16 cellular contexts compared by ENCODE assay signal in genomic region chr14:72876710-72877063, GRCh38.
"Had no signal": no experiment of that assay in that cellular context is flagged by ENCODE, and none has a peak within 500 bp of the region (broad histone marks: within the 10 kb centered on the region; RNA-seq: fewer than 3 reads in every experiment).

No MANE protein-coding gene starts in this region.

- DNase-seq: activated CD4-positive, alpha-beta T cell treated with anti-CD3 and anti-CD28 coated beads for 36 hours; activated CD8-positive, alpha-beta memory T cell treated with anti-CD3 and anti-CD28 coated beads, Interleukin-2, amount 50 U/mL, for 4 hours; activated CD8-positive, alpha-beta T cell treated with anti-CD3 and anti-CD28 coated beads for 36 hours; activated naive CD4-positive, alpha-beta T cell treated with Interleukin-2 at 50 U/mL for 16 hours; effector CD8-positive, alpha-beta T cell; kidney glomerular epithelial cell; midbrain; ovary; stimulated activated CD4-positive, alpha-beta T cell treated with anti-CD3 and anti-CD28 coated beads, Interleukin-2, amount 100 ng/mL, for 48 hours; stimulated activated naive CD8-positive, alpha-beta T cell treated with anti-CD3 and anti-CD28 coated beads, Interleukin-15, amount 100 ng/mL, for 72 hours; T-cell; testis; upper lobe of right lung had no signal

- H3K9me3 Mint-ChIP-seq: activated CD8-positive, alpha-beta T cell treated with anti-CD3 and anti-CD28 coated beads for 36 hours had no signal

- H3K36me3 ChIP-seq: gastroesophageal sphincter, ovary, upper lobe of right lung had no signal

- H3K4me3 ChIP-seq: coronary artery, gastroesophageal sphincter, ovary, testis, upper lobe of right lung had no signal

- ATAC-seq: activated CD4-positive, alpha-beta T cell treated with anti-CD3 and anti-CD28 coated beads for 36 hours; activated CD8-positive, alpha-beta T cell treated with anti-CD3 and anti-CD28 coated beads for 36 hours; gastroesophageal sphincter; stimulated activated naive CD8-positive, alpha-beta T cell treated with anti-CD3 and anti-CD28 coated beads, Interleukin-15, amount 100 ng/mL, for 72 hours; T-cell; upper lobe of right lung had no signal

- H3K4me3 Mint-ChIP-seq: activated CD4-positive, alpha-beta T cell treated with anti-CD3 and anti-CD28 coated beads for 36 hours; activated CD8-positive, alpha-beta T cell treated with anti-CD3 and anti-CD28 coated beads for 36 hours; activated T-helper 1 cell treated with anti-CD3 and anti-CD28 coated beads, Interleukin-12 subunit alpha, Interleukin-12 subunit beta, Interleukin-2, Interleukin-4 antibody, amounts not matched to agents 30 ng/mL and 10 ng/mL and 1 ng/mL, durations not matched to agents 14 hours and 24 hours and 36 hours; stimulated activated naive CD8-positive, alpha-beta T cell treated with anti-CD3 and anti-CD28 coated beads, Interleukin-15, amount 100 ng/mL, for 72 hours; T-cell had no signal

- H3K4me1 Mint-ChIP-seq: T-cell had no signal

- H3K27me3 Mint-ChIP-seq: activated CD4-positive, alpha-beta T cell treated with anti-CD3 and anti-CD28 coated beads for 36 hours; activated CD8-positive, alpha-beta T cell treated with anti-CD3 and anti-CD28 coated beads for 36 hours had no signal

- H3K27ac Mint-ChIP-seq: activated CD4-positive, alpha-beta T cell treated with anti-CD3 and anti-CD28 coated beads for 36 hours; activated CD8-positive, alpha-beta T cell treated with anti-CD3 and anti-CD28 coated beads for 36 hours; activated T-helper 1 cell treated with anti-CD3 and anti-CD28 coated beads, Interleukin-12 subunit alpha, Interleukin-12 subunit beta, Interleukin-2, Interleukin-4 antibody, amounts not matched to agents 30 ng/mL and 10 ng/mL and 1 ng/mL, durations not matched to agents 14 hours and 24 hours and 36 hours; stimulated activated naive CD8-positive, alpha-beta T cell treated with anti-CD3 and anti-CD28 coated beads, Interleukin-15, amount 100 ng/mL, for 72 hours; T-cell had no signal

- H3K9me3 ChIP-seq: gastroesophageal sphincter, ovary, testis, upper lobe of right lung had no signal

- H3K4me1 ChIP-seq: gastroesophageal sphincter, testis, upper lobe of right lung had no signal

- H3K27me3 ChIP-seq: gastroesophageal sphincter, ovary, testis, upper lobe of right lung had no signal
